Comparison of ENCODE assay signal across 14 cellular contexts in genomic region chr14:101826359-101826758, GRCh38.
A peak's percentile ranks its signal among the peaks of the same experiment; 100 is the strongest.
DNase-seq lines count a peak whose midpoint lies in the region; ATAC-seq, FAIRE-seq and TF ChIP-seq lines count a peak whose summit lies in the region.
"Had no signal": no experiment of that assay in that cellular context is flagged by ENCODE, and none has a peak within 500 bp of the region (broad histone marks: within the 10 kb centered on the region; RNA-seq: fewer than 3 reads in every experiment).

No MANE protein-coding gene starts in this region.

- H3K27ac ChIP-seq in CD4-positive, alpha-beta memory T cell (ENCODE audit: low read depth, low read length): peak overlapping the region; percentile 98
- peak overlapping the region; percentile 99; the same call in 1 of the 2 replicates for H3K27ac ChIP-seq in KMS-11
- peak overlapping the region; percentile 99 for H3K27ac ChIP-seq in GM12878 (ENCODE audit: control insufficient read depth, insufficient read depth)
- peak overlapping the region; percentile 87 to 95 (median 92) for H3K27ac ChIP-seq in sigmoid colon
- H3K27ac ChIP-seq in hepatocyte: no peak overlapping the region

- H3K36me3 ChIP-seq in CD4-positive, alpha-beta memory T cell (ENCODE audit: insufficient read depth, low read length): peaks cover 45% of the 10 kb centered on the region
- H3K36me3 ChIP-seq in KMS-11 (ENCODE audit: insufficient read depth) (no peaks in the 10 kb centered on the region; the same call in 1 of the 2 replicates), GM12878 (ENCODE audit: control insufficient read depth in 2 of 2, insufficient read depth in 2 of 2, low read length in 1 of 2) (peaks cover 4 to 7% of the 10 kb centered on the region in 2 experiments), sigmoid colon (no peaks in the 10 kb centered on the region), hepatocyte (replicated peaks; ENCODE audit: insufficient read depth, low read depth) (no peaks in the 10 kb centered on the region)

- H3K9me3 Mint-ChIP-seq in CD4-positive, alpha-beta memory T cell: no peaks in the 10 kb centered on the region

- no peak for DNase-seq in CD4-positive, alpha-beta memory T cell
- no peak for DNase-seq in GM12878 (ENCODE audit: low read depth, low spot score)
- no peak for DNase-seq in sigmoid colon
- DNase-seq in activated effector memory CD4-positive, alpha-beta T cell treated with Interleukin-2 at 50 U/mL for 16 hours: no peak
- no peak for DNase-seq in hepatocyte (ENCODE audit: low spot score)
- DNase-seq in left colon: no peak
- DNase-seq: body of pancreas; Caco-2; NCI-H2029 treated with DMSO at 0.1 percent for 48 hours; NCI-H748 treated with DMSO at 0.1 percent for 48 hours; SHP77; stimulated activated naive CD4-positive, alpha-beta T cell had no signal

- in situ Hi-C loops in GM12878 (cut with MboI): no loop called here

- peaks cover 56 to 73% of the 10 kb centered on the region in 2 donors for H3K36me3 Mint-ChIP-seq in CD4-positive, alpha-beta memory T cell

- H2AFZ ChIP-seq in KMS-11 (ENCODE audit: low read depth) (no peak overlapping the region), GM12878 (ENCODE audit: control insufficient read depth, low read depth, low read length) (no peak overlapping the region), hepatocyte (no peak overlapping the region)

- peak overlapping the region; percentile 90 to 99 (median 95) for H3K4me3 Mint-ChIP-seq in CD4-positive, alpha-beta memory T cell

- no peak for FAIRE-seq in GM12878 (lab: Jason Lieb, UNC)

- no peak for TF ChIP-seq RAD21 in GM12878 (IDR thresholded peaks at IDR 0.05; ENCODE audit: insufficient read depth, low read depth, low read length)

- POLR2A ChIA-PET in CD4-positive, alpha-beta memory T cell (lab: Charles Lee; ENCODE audit: partially characterized antibody): interaction anchor here (0.7 to 20.4 kb wide), 16 partner anchors 11 to 119 kb away, joined by 3 to 1038 read pairs (median 11); no protein-coding TSS in a partner anchor
- POLR2A ChIA-PET in GM12878 (lab: Charles Lee): interaction anchor here (0.6 to 4.7 kb wide), 5 partner anchors 11 to 95 kb away, joined by 6 to 176 read pairs (median 8); no protein-coding TSS in a partner anchor

- BruUV-seq in GM12878 (replicated peaks; lab: Mats Ljungman, UMichigan): no TSS peak

- H3K27me3 ChIP-seq in CD4-positive, alpha-beta memory T cell (ENCODE audit: insufficient read depth, low read length): no peaks in the 10 kb centered on the region
- H3K27me3 ChIP-seq in KMS-11 (ENCODE audit: insufficient read depth, low read depth) (no peaks in the 10 kb centered on the region), GM12878 (replicated peaks in 1 of 2; ENCODE audit: control insufficient read depth in 2 of 2, insufficient read depth in 2 of 2, low read length in 1 of 2) (no peaks in the 10 kb centered on the region), sigmoid colon (no peaks in the 10 kb centered on the region), hepatocyte (no peaks in the 10 kb centered on the region)
- H3K27me3 ChIP-seq: body of pancreas had no signal

- TF ChIP-seq POLR2A in GM12878 (IDR thresholded peaks at IDR 0.05; ENCODE audit: low read depth, low read length) (no peak), sigmoid colon (IDR thresholded peaks at IDR 0.05) (no peak)

- H3K4me3 ChIP-seq in CD4-positive, alpha-beta memory T cell (ENCODE audit: low read length in 2 of 2): peak overlapping the region; percentile 70 to 78
- H3K4me3 ChIP-seq in KMS-11 (IDR thresholded peaks at IDR 0.05; ENCODE audit: insufficient read depth, low read depth, low read length): no peak overlapping the region
- peak overlapping the region; percentile 23; the same call in 1 of the 2 replicates for H3K4me3 ChIP-seq in GM12878
- no peak overlapping the region for H3K4me3 ChIP-seq in sigmoid colon
- H3K4me3 ChIP-seq in hepatocyte: no peak overlapping the region
- H3K4me3 ChIP-seq: body of pancreas, HAP-1 had no signal

- RAD21 ChIA-PET in GM12878 (lab: Charles Lee; ENCODE audit: unreplicated experiment): interaction anchor here (0.6 to 5.4 kb wide), 7 partner anchors 10 to 132 kb away, joined by 3 to 111 read pairs (median 5); no protein-coding TSS in a partner anchor

- peaks cover 85% of the 10 kb centered on the region for H3K4me1 ChIP-seq in CD4-positive, alpha-beta memory T cell (ENCODE audit: insufficient read depth, low read length)
- H3K4me1 ChIP-seq in KMS-11 (ENCODE audit: low read depth, poor library complexity, severe bottlenecking): peaks cover 81% of the 10 kb centered on the region
- H3K4me1 ChIP-seq in GM12878 (ENCODE audit: control insufficient read depth, insufficient read depth, low read length): peaks cover 45% of the 10 kb centered on the region
- H3K4me1 ChIP-seq in sigmoid colon: peaks cover 0 to 100% (median 86%) of the 10 kb centered on the region in 4 donors
- H3K4me1 ChIP-seq in hepatocyte (ENCODE audit: insufficient read depth): peaks cover 8% of the 10 kb centered on the region
- H3K4me1 ChIP-seq: HAP-1 had no signal

- TF ChIP-seq EP300 in GM12878 (IDR thresholded peaks at IDR 0.05; ENCODE audit: borderline replicate concordance in 1 of 2, control insufficient read depth in 1 of 2, low read depth in 2 of 2, low read length in 2 of 2): no peak
- no peak for TF ChIP-seq EP300 in sigmoid colon (IDR thresholded peaks at IDR 0.05)

- no peak for TF ChIP-seq CTCF in KMS-11 (conservative IDR thresholded peaks at IDR 0.05; ENCODE audit: low read depth, low read length)
- TF ChIP-seq CTCF in GM12878 (IDR thresholded peaks at IDR 0.05 in 2 of 3, conservative IDR thresholded peaks at IDR 0.05 in 1 of 3; ENCODE audit: control insufficient read depth in 2 of 3, extremely low read depth in 1 of 3, insufficient read depth in 1 of 3, low read depth in 3 of 3, low read length in 3 of 3): no peak
- no peak for TF ChIP-seq CTCF in sigmoid colon (IDR thresholded peaks at IDR 0.05)
- TF ChIP-seq CTCF in hepatocyte (IDR thresholded peaks at IDR 0.05; ENCODE audit: poor library complexity): no peak

- SMC1A ChIA-PET in GM12878 (lab: Charles Lee; ENCODE audit: uncharacterized antibody, unreplicated experiment): interaction anchor here (0.7 to 5.6 kb wide), 11 partner anchors 9 to 263 kb away, joined by 3 to 98 read pairs (median 5); no protein-coding TSS in a partner anchor

- no peaks in the 10 kb centered on the region for H3K9me3 ChIP-seq in CD4-positive, alpha-beta memory T cell (ENCODE audit: control insufficient read depth in 1 of 2, low read length in 2 of 2)
- H3K9me3 ChIP-seq in GM12878 (replicated peaks; ENCODE audit: control insufficient read depth, insufficient read depth, low read length) (no peaks in the 10 kb centered on the region), sigmoid colon (no peaks in the 10 kb centered on the region), hepatocyte (ENCODE audit: low read depth) (no peaks in the 10 kb centered on the region)
- H3K9me3 ChIP-seq: body of pancreas, Caco-2 had no signal

- H3K27ac Mint-ChIP-seq in CD4-positive, alpha-beta memory T cell: peak overlapping the region; percentile 97 to 100 (median 100)

- peak overlapping the region; percentile 94 for H3K4me2 ChIP-seq in KMS-11
- 0 out of 2 replicates have a peak overlapping the region, but pooled peaks have one; percentile 17 for H3K4me2 ChIP-seq in GM12878 (ENCODE audit: control insufficient read depth, insufficient read depth)
- H3K4me2 ChIP-seq in hepatocyte: no peak overlapping the region

- H3K4me1 Mint-ChIP-seq in CD4-positive, alpha-beta memory T cell: peaks cover 61 to 93% (median 73%) of the 10 kb centered on the region in 4 donors

- no peak for ATAC-seq in GM12878
- ATAC-seq in left colon: no peak
- ATAC-seq: body of pancreas had no signal

- intact Hi-C loops in CD4-positive, alpha-beta memory T cell (cut with micrococcal nuclease): loop anchor here (5.0 kb wide), 1 partner anchor 34 kb away; no protein-coding TSS in a partner anchor
- intact Hi-C loops in GM12878 (cut with micrococcal nuclease; ENCODE audit: unreplicated experiment): no loop called here
- intact Hi-C loops in sigmoid colon (cut with DNase I): no loop called here
- intact Hi-C loops in left colon (cut with DNase I, micrococcal nuclease): no loop called here

- H3K27me3 Mint-ChIP-seq in CD4-positive, alpha-beta memory T cell: no peaks in the 10 kb centered on the region

- H4K20me1 ChIP-seq in KMS-11 (ENCODE audit: insufficient read depth) (no peaks in the 10 kb centered on the region), GM12878 (ENCODE audit: control insufficient read depth, insufficient read depth) (no peaks in the 10 kb centered on the region), hepatocyte (ENCODE audit: insufficient read depth, poor library complexity, severe bottlenecking) (peaks cover 73% of the 10 kb centered on the region)

- peaks cover 87% of the 10 kb centered on the region for H3K79me2 ChIP-seq in KMS-11 (ENCODE audit: insufficient read depth, low read depth)
- H3K79me2 ChIP-seq in GM12878 (ENCODE audit: control insufficient read depth, insufficient read depth, low read length): peaks cover 82% of the 10 kb centered on the region
- H3K79me2 ChIP-seq in hepatocyte: peaks cover 100% of the 10 kb centered on the region

- H3K9me2 ChIP-seq in hepatocyte (replicated peaks; ENCODE audit: insufficient read depth): no peaks in the 10 kb centered on the region

- H3K9ac ChIP-seq in KMS-11 (no peak overlapping the region), GM12878 (ENCODE audit: control insufficient read depth, insufficient read depth, low read length) (no peak overlapping the region)

- CTCF ChIA-PET in CD4-positive, alpha-beta memory T cell (lab: Charles Lee; ENCODE audit: partially characterized antibody): interaction anchor here (0.6 to 6.0 kb wide), 6 partner anchors 11 to 119 kb away, joined by 3 to 74 read pairs (median 4); no protein-coding TSS in a partner anchor
- CTCF ChIA-PET in GM12878 (lab: Yijun Ruan, JAX): interaction anchor here (1.1 to 5.0 kb wide), 6 partner anchors 12 to 55 kb away, joined by 3 to 26 read pairs (median 8); no protein-coding TSS in a partner anchor

TF ChIP-seq in GM12878, 131 proteins besides CTCF, POLR2A, EP300 and RAD21:
- no peak for TF ChIP-seq IRF5 (IDR thresholded peaks at IDR 0.05; ENCODE audit: borderline replicate concordance)
- peak; percentile 36; the same call in 1 of the 2 replicates for TF ChIP-seq SPI1 (IDR thresholded peaks at IDR 0.05; ENCODE audit: borderline replicate concordance, insufficient read depth, low read depth, low read length)

Comparison
In these comparisons a context has a peak if more than half of its experiments do, and no peak if none do; other contexts are left out.
1. H3K4me3 ChIP-seq: peak in CD4-positive, alpha-beta memory T cell (2 of 2) and GM12878 (single experiment); none in KMS-11 (single experiment), sigmoid colon (0 of 4) and hepatocyte (single experiment).